8 cellular contexts compared by ENCODE assay signal in the genomic region with DNA sequence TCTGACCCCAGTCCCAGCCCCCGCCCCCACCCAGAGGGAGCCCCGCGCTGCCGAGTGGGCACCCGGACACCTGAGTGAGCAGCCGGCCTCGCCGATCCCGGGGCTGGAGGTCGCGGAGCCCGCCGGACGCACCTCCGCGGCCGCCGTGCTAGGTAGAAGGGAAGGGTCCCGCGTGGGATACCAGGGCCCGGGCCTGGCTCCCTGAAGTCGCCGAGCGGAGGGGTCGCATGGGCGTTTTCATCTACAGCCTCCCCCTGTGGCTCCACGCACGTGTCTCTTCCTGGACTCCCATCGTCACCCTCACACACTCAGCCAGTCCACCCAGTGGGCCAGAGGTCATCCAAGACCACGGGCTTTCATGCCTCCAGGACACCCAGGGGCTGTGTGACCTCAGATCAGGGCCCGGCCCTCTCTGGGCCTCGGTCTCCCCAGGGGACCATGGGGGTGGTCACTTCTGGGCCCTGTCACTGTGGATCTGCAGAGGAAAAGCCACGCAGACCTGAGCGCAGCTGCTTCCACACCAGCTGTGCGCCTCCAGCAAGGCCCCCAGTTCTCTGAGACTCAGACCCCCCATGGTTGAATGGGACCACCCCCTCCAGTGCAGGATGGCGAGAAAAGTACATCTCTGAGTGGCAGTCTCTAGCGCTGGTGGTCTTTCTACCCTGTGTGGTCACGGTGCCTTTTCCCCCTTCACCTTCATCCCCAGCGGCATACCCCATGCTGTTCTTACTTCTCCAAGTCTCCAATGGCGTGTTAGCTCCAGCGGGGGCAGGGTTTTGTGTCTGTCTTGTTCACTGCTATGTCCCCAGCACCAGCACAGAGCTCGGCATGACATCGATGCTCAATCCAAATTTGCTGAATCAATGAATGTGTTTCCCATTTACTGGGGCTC. TPM values are rescaled to one million over a fixed set of nuclear protein-coding genes. Genes with fewer than 3 reads are reported as not detected.
DNase-seq lines count a peak whose midpoint lies in the region; ATAC-seq and TF ChIP-seq lines count a peak whose summit lies in the region.

No MANE protein-coding gene starts in this region.

- H3K36me3 Mint-ChIP-seq in IgD-negative memory B cell, result peaks cover 1% of the 10 kb centered on the region
- H3K36me3 Mint-ChIP-seq in central memory CD8-positive, alpha-beta T cell (ENCODE audit: insufficient read depth), result peaks cover 4% of the 10 kb centered on the region

- CTCF ChIA-PET in A673 (lab: Charles Lee), result interaction anchor here (3.8 kb wide), 1 partner anchor 106 kb away, joined by 64 read pairs; no protein-coding TSS in a partner anchor

- no peak for TF ChIP-seq CTCF in A673 (conservative IDR thresholded peaks at IDR 0.05; ENCODE audit: low read depth, low read length)

- H3K4me3 ChIP-seq in A673 (ENCODE audit: low read depth, low read length, poor library complexity, severe bottlenecking) (peak overlapping the region; percentile 40), mesenchymal stem cell (ENCODE audit: insufficient read depth in 1 of 2, low read depth in 1 of 2, low read length in 2 of 2) (peak overlapping the region; percentile 63 to 76), aorta (ENCODE audit: low read length in 2 of 2) (peak overlapping the region; percentile 76 to 80)

- H3K4me2 ChIP-seq in mesenchymal stem cell (ENCODE audit: low read length, poor library complexity, severe bottlenecking), result peak overlapping the region; percentile 89

- H2BK120ac ChIP-seq in mesenchymal stem cell (ENCODE audit: low read depth, low read length), result peak overlapping the region; percentile 90

- H3K27ac ChIP-seq in A673 (ENCODE audit: low read depth, low read length, poor library complexity, severe bottlenecking) (no peak overlapping the region), mesenchymal stem cell (ENCODE audit: low read length, poor library complexity, severe bottlenecking) (no peak overlapping the region), aorta (ENCODE audit: low read depth in 1 of 2, low read length in 2 of 2) (peak overlapping the region in 1 of 2 donors; percentile 18)

- no TSS peak for BruUV-seq in A673 (replicated peaks; lab: Mats Ljungman, UMichigan)

- peaks cover 13 to 21% (median 14%) of the 10 kb centered on the region in 3 donors for H3K4me1 Mint-ChIP-seq in IgD-negative memory B cell
- peaks cover 15% of the 10 kb centered on the region for H3K4me1 Mint-ChIP-seq in central memory CD8-positive, alpha-beta T cell

- peaks cover 36% of the 10 kb centered on the region for H3K27me3 Mint-ChIP-seq in IgD-negative memory B cell
- peaks cover 31% of the 10 kb centered on the region for H3K27me3 Mint-ChIP-seq in central memory CD8-positive, alpha-beta T cell

- intact Hi-C loops in A673 (cut with micrococcal nuclease; ENCODE audit: unreplicated experiment) (no loop called here), aorta (cut with DNase I) (loop anchor here in 1 of 2 donors (5.0 kb wide), 1 partner anchor 87 kb away; no protein-coding TSS in a partner anchor)

- POLR2A ChIA-PET in A673 (lab: Charles Lee; ENCODE audit: low non-redundant PET), result no interaction called here

- peak overlapping the region in 1 of 2 experiments; percentile 68 for H3K14ac ChIP-seq in mesenchymal stem cell (ENCODE audit: low read length in 2 of 2)

- 25% methylated on average over 42 of the region's 43 CpGs for WGBS in mesenchymal stem cell
- WGBS in aorta, 2 donors, result 26 to 31% methylated on average over 38 to 43 of the region's 43 CpGs

- H2BK5ac ChIP-seq in mesenchymal stem cell (ENCODE audit: low read depth, low read length, poor library complexity, severe bottlenecking), result no peak overlapping the region

- H3K9ac ChIP-seq in mesenchymal stem cell (ENCODE audit: low read length), result peak overlapping the region; percentile 78

- H3K4ac ChIP-seq in mesenchymal stem cell (ENCODE audit: low read depth in 1 of 2, low read length in 2 of 2), result peak overlapping the region; percentile 3 to 80

- no peaks in the 10 kb centered on the region for H3K9me3 Mint-ChIP-seq in IgD-negative memory B cell
- no peaks in the 10 kb centered on the region for H3K9me3 Mint-ChIP-seq in central memory CD8-positive, alpha-beta T cell

- no peak overlapping the region for H2BK15ac ChIP-seq in mesenchymal stem cell (ENCODE audit: low read depth, poor library complexity, severe bottlenecking)

- H3K4me3 Mint-ChIP-seq in IgD-negative memory B cell, result peak overlapping the region; percentile 34 to 94 (median 79)
- H3K4me3 Mint-ChIP-seq in central memory CD8-positive, alpha-beta T cell, result peak overlapping the region; percentile 74

- H2AFZ ChIP-seq in mesenchymal stem cell (ENCODE audit: low read depth, low read length), result peak overlapping the region; percentile 57

- H3K27me3 ChIP-seq in A673 (replicated peaks; ENCODE audit: insufficient read depth, low read depth, low read length, poor library complexity), result peaks cover 12% of the 10 kb centered on the region
- H3K27me3 ChIP-seq in mesenchymal stem cell (ENCODE audit: control insufficient read depth in 1 of 2, insufficient read depth in 1 of 2, low read length in 2 of 2), result peaks cover 0 to 6% of the 10 kb centered on the region in 2 experiments
- H3K27me3 ChIP-seq in aorta (ENCODE audit: control insufficient read depth in 1 of 2, insufficient read depth in 2 of 2, low read length in 1 of 2), result no peaks in the 10 kb centered on the region

- H3K27ac Mint-ChIP-seq in IgD-negative memory B cell, result peak overlapping the region in 2 of 3 donors; percentile 2 to 76
- H3K27ac Mint-ChIP-seq in central memory CD8-positive, alpha-beta T cell (ENCODE audit: low read depth), result no peak overlapping the region

- H3K9me3 ChIP-seq in A673 (ENCODE audit: low read depth, low read length, poor library complexity, severe bottlenecking), result no peaks in the 10 kb centered on the region
- H3K9me3 ChIP-seq in mesenchymal stem cell (ENCODE audit: control insufficient read depth, low read length), result no peaks in the 10 kb centered on the region
- no peaks in the 10 kb centered on the region for H3K9me3 ChIP-seq in aorta (ENCODE audit: control insufficient read depth, low read length)

- H2AK5ac ChIP-seq in mesenchymal stem cell (ENCODE audit: low read length, severe bottlenecking), result no peak overlapping the region

- H3K36me3 ChIP-seq in A673 (ENCODE audit: insufficient read depth, low read length, poor library complexity, severe bottlenecking), result no peaks in the 10 kb centered on the region
- peaks cover 0 to 3% of the 10 kb centered on the region in 2 experiments for H3K36me3 ChIP-seq in mesenchymal stem cell (ENCODE audit: control insufficient read depth in 1 of 2, insufficient read depth in 2 of 2, low read depth in 1 of 2, low read length in 2 of 2)
- H3K36me3 ChIP-seq in aorta (ENCODE audit: control insufficient read depth in 1 of 2, insufficient read depth in 2 of 2, low read length in 1 of 2), result no peaks in the 10 kb centered on the region

- DNase-seq in A673 (ENCODE audit: low spot score) (peak; percentile 58), mesenchymal stem cell (no peak), aorta (peak; percentile 59 to 78), cortex of kidney (lab: John Stamatoyannopoulos, UW) (no peak)
- DNase-seq in central memory CD8-positive, alpha-beta T cell (ENCODE audit: low spot score in 2 of 2), result no peak

- ATAC-seq in central memory CD8-positive, alpha-beta T cell (replicated peaks; ENCODE audit: extremely low read depth, poor library complexity, severe bottlenecking), result no peak
- no peak for ATAC-seq in aorta (ENCODE audit: low FRiP score)
- no peak for ATAC-seq in HG03442 (IDR thresholded peaks at IDR 0.05; ENCODE audit: unreplicated experiment)
- ATAC-seq in GM21390 (IDR thresholded peaks at IDR 0.05; ENCODE audit: unreplicated experiment), result no peak

- H3K79me1 ChIP-seq in mesenchymal stem cell (replicated peaks; ENCODE audit: low read length, poor library complexity, severe bottlenecking), result peaks cover 10% of the 10 kb centered on the region

- H4K8ac ChIP-seq in mesenchymal stem cell (ENCODE audit: low read length), result peak overlapping the region; percentile 14

- peak overlapping the region; percentile 73 to 83 for H2BK12ac ChIP-seq in mesenchymal stem cell (ENCODE audit: low read length in 2 of 2)

- no peak overlapping the region for H3K23ac ChIP-seq in mesenchymal stem cell (ENCODE audit: low read length in 2 of 2)

- peak overlapping the region; percentile 53 to 73 for H3K18ac ChIP-seq in mesenchymal stem cell (ENCODE audit: low read depth in 1 of 2, low read length in 2 of 2)

- H3K4me1 ChIP-seq in A673 (ENCODE audit: insufficient read depth, low read length, poor library complexity, severe bottlenecking), result peaks cover 8% of the 10 kb centered on the region
- H3K4me1 ChIP-seq in mesenchymal stem cell (ENCODE audit: control insufficient read depth, insufficient read depth, low read depth, low read length), result peaks cover 27% of the 10 kb centered on the region
- H3K4me1 ChIP-seq in aorta (ENCODE audit: control insufficient read depth in 1 of 2, insufficient read depth in 2 of 2, low read length in 2 of 2), result no peaks in the 10 kb centered on the region

- peak overlapping the region; percentile 47 for H4K91ac ChIP-seq in mesenchymal stem cell (ENCODE audit: low read length)

RNA-seq across cellular contexts. Expression of gene SDC3, which starts 0.6 kb away (rescaled TPM):
- total RNA-seq in A673 (2021) (7.7 and 11.6 TPM in 2 replicates), aorta (10 to 100 TPM; 64.7 to 72.7 TPM)
- polyA plus RNA-seq in IgD-negative memory B cell (not detected), aorta (10 to 100 TPM; 19.1 to 20.8 TPM)
- 102 TPM for polyA plus RNA-seq in mesenchymal stem cell (2013, experiment 1 of 2)
- polyA plus RNA-seq in mesenchymal stem cell (2013, experiment 2 of 2), result 102 TPM

Comparison
In these comparisons a context has a peak if more than half of its experiments do, and no peak if none do; other contexts are left out.
1. DNase-seq: peak in A673 (single experiment) and aorta (2 of 2); none in central memory CD8-positive, alpha-beta T cell (0 of 2), mesenchymal stem cell (single experiment) and cortex of kidney (single experiment).
2. Peak in every context shown above with its lines, with median percentiles within 50 percentile points of each other: H3K4me3 ChIP-seq.